Comparison of ENCODE assay signal across 25 cellular contexts in the genomic region with DNA sequence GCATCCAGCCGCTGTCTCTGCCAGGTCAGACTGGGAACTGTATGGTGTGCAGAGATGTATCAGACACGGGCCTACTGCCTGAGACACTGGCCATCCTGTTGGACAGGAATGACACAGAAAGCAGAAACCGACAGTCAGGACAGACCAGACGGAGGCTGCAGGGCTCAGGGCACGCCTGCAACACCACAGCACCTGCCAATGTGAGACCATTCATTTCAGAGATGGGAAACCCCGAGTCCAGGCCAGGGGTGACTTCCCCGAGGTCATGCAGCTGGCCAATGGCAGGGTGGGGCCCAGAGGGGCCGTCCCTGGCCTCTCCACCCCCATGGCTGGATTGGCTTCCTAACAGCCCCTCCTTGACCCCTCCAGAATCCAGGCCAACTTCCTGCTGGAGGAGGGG. TPM values are rescaled to one million over a fixed set of nuclear protein-coding genes. Genes with fewer than 3 reads are reported as not detected.
DNase-seq lines count a peak whose midpoint lies in the region; ATAC-seq, FAIRE-seq and TF ChIP-seq lines count a peak whose summit lies in the region.
"Had no signal": no experiment of that assay in that cellular context is flagged by ENCODE, and none has a peak within 500 bp of the region (broad histone marks: within the 10 kb centered on the region; RNA-seq: fewer than 3 reads in every experiment).

No MANE protein-coding gene starts in this region.

- intact Hi-C loops in kidney (cut with DNase I): no loop called here

- no peaks in the 10 kb centered on the region for H3K4me1 ChIP-seq in kidney (ENCODE audit: control insufficient read depth in 1 of 2, insufficient read depth in 1 of 2, low read depth in 1 of 2, low read length in 2 of 2)
- H3K4me1 ChIP-seq: A549, HAP-1 had no signal

- H3K27ac ChIP-seq in kidney (ENCODE audit: low read depth in 2 of 2, low read length in 2 of 2) (no peak overlapping the region), substantia nigra (ENCODE audit: low read depth, low read length, poor library complexity, severe bottlenecking) (peak overlapping the region; percentile 60)
- H3K27ac ChIP-seq: A549 had no signal

- DNase-seq in kidney (peak; percentile 42), substantia nigra (lab: John Stamatoyannopoulos, UW) (no peak), cerebellar nuclear complex (lab: John Stamatoyannopoulos, UW) (no peak)
- DNase-seq in activated CD4-positive, alpha-beta T cell treated with anti-CD3 and anti-CD28 coated beads for 1 hour: no peak
- DNase-seq: BE2C; CD4-positive, CD25-positive, alpha-beta regulatory T cell; EL; GF-D8; MG63; NCI-H1048; NCI-H1417 treated with DMSO at 0.1 percent for 48 hours; NCI-H187; NCI-H446; NCI-H526; OCI-M1; SHP77 had no signal

- H3K36me3 ChIP-seq in kidney (ENCODE audit: control insufficient read depth in 1 of 2, insufficient read depth in 2 of 2, low read length in 2 of 2): no peaks in the 10 kb centered on the region
- H3K36me3 ChIP-seq: BE2C, HAP-1, MG63 had no signal

- TF ChIP-seq CTCF in kidney (IDR thresholded peaks at IDR 0.05; ENCODE audit: borderline replicate concordance, extremely low read depth, insufficient read depth): no peak

- no peak for FAIRE-seq in kidney (lab: Jason Lieb, UNC)
- FAIRE-seq: A549, GM19239, HepG2, K562 had no signal

- H3K9ac ChIP-seq in kidney (ENCODE audit: low read length in 2 of 2): no peak overlapping the region

- ATAC-seq in GM21619 (IDR thresholded peaks at IDR 0.05; ENCODE audit: unreplicated experiment): peak; percentile 40
- ATAC-seq in HG03280 (IDR thresholded peaks at IDR 0.05; ENCODE audit: unreplicated experiment): peak; percentile 46
- no peak for ATAC-seq in GM21717 (IDR thresholded peaks at IDR 0.05; ENCODE audit: unreplicated experiment)
- ATAC-seq: K562 had no signal

- H3K4me3 ChIP-seq in kidney (ENCODE audit: low read length in 2 of 2): no peak overlapping the region
- H3K4me3 ChIP-seq: A549, HAP-1, K562, MG63 had no signal

- H3K9me3 ChIP-seq in kidney (ENCODE audit: control insufficient read depth in 1 of 2, low read length in 2 of 2): no peaks in the 10 kb centered on the region
- H3K9me3 ChIP-seq: A549, BE2C, HAP-1, MG63 had no signal

RNA-seq across cellular contexts. Expression of a gene that starts 34.7 kb away (rescaled TPM):
- total RNA-seq in kidney: 1.4 TPM
- 0.37 TPM for polyA plus RNA-seq in kidney (ENCODE audit: insufficient read depth, low read depth, low replicate concordance)
- total RNA-seq: CD4-positive, CD25-positive, alpha-beta regulatory T cell; HepG2; LHCN-M2 had no signal
- polyA plus RNA-seq: CD4-positive, CD25-positive, alpha-beta regulatory T cell had no signal
